ENCODE assay signal across 10 cellular contexts in genomic region chr7:125316451-125316850, GRCh38.
DNase-seq lines count a peak whose midpoint lies in the region; ATAC-seq, FAIRE-seq and TF ChIP-seq lines count a peak whose summit lies in the region.
"Had no signal": no experiment of that assay in that cellular context is flagged by ENCODE, and none has a peak within 500 bp of the region (broad histone marks: within the 10 kb centered on the region; RNA-seq: fewer than 3 reads in every experiment).

No MANE protein-coding gene starts in this region.

- BruUV-seq in endothelial cell of umbilical vein (replicated peaks; lab: Mats Ljungman, UMichigan): no TSS peak

- H4K20me1 ChIP-seq in endothelial cell of umbilical vein (replicated peaks; ENCODE audit: control insufficient read depth, extremely low read depth, insufficient read depth, low read length): no peaks in the 10 kb centered on the region

- H3K9me3 ChIP-seq in endothelial cell of umbilical vein (replicated peaks; ENCODE audit: control insufficient read depth, insufficient read depth, low read length) (no peaks in the 10 kb centered on the region), sigmoid colon (no peaks in the 10 kb centered on the region)
- no peaks in the 10 kb centered on the region for H3K9me3 ChIP-seq in CD4-positive, alpha-beta memory T cell (ENCODE audit: control insufficient read depth in 1 of 2, low read length in 2 of 2)

- H3K27ac ChIP-seq in endothelial cell of umbilical vein (ENCODE audit: insufficient read depth, low read depth, low read length) (no peak overlapping the region), sigmoid colon (no peak overlapping the region)
- no peak overlapping the region for H3K27ac ChIP-seq in CD4-positive, alpha-beta memory T cell (ENCODE audit: low read depth, low read length)

- DNase-seq in SHP77 (lab: John Stamatoyannopoulos, UW) (peak; percentile 21 to 42), SHP77 treated with DMSO at 0.1 percent for 48 hours (lab: John Stamatoyannopoulos, UW) (no peak), NCI-H460 (ENCODE audit: extremely low read depth, low read depth) (peak; percentile 12), endothelial cell of umbilical vein (ENCODE audit: low read depth, low spot score) (peak; percentile 21), sigmoid colon (no peak), NCI-H510A treated with DMSO at 0.1 percent for 48 hours (lab: John Stamatoyannopoulos, UW) (no peak)
- DNase-seq in stimulated activated naive B cell treated with anti-CD40 and anti-IgM and Interleukin-4, amounts not matched to agents 10 μg/mL and 1 μg/mL and 100 μg/mL, for 72 hours: no peak
- no peak for DNase-seq in CD4-positive, alpha-beta memory T cell
- DNase-seq: occipital lobe had no signal

- 38 to 73% methylated on average over 2 of the region's 2 CpGs for WGBS in sigmoid colon, 2 donors

- no peaks in the 10 kb centered on the region for H3K4me1 ChIP-seq in endothelial cell of umbilical vein (ENCODE audit: control insufficient read depth, extremely low read depth, insufficient read depth, low read length)
- H3K4me1 ChIP-seq in sigmoid colon: no peaks in the 10 kb centered on the region
- H3K4me1 ChIP-seq in CD4-positive, alpha-beta memory T cell (ENCODE audit: insufficient read depth, low read length): no peaks in the 10 kb centered on the region

- H3K36me3 ChIP-seq in endothelial cell of umbilical vein (ENCODE audit: control insufficient read depth in 2 of 2, extremely low read depth in 1 of 2, insufficient read depth in 2 of 2, low read length in 2 of 2) (no peaks in the 10 kb centered on the region), sigmoid colon (no peaks in the 10 kb centered on the region)
- no peaks in the 10 kb centered on the region for H3K36me3 ChIP-seq in CD4-positive, alpha-beta memory T cell (ENCODE audit: insufficient read depth, low read length)

- H3K4me3 ChIP-seq in endothelial cell of umbilical vein (replicated peaks in 1 of 3; ENCODE audit: insufficient read depth in 1 of 3, low read depth in 1 of 3, low read length in 3 of 3) (no peak overlapping the region), sigmoid colon (no peak overlapping the region)
- no peak overlapping the region for H3K4me3 ChIP-seq in CD4-positive, alpha-beta memory T cell (ENCODE audit: low read length in 2 of 2)

- no peak for TF ChIP-seq EP300 in sigmoid colon (IDR thresholded peaks at IDR 0.05)

- H3K79me2 ChIP-seq in endothelial cell of umbilical vein (ENCODE audit: control insufficient read depth, insufficient read depth, low read length): no peaks in the 10 kb centered on the region

- peak; percentile 33 to 71 for ATAC-seq in stimulated activated naive B cell treated with anti-CD40 and anti-IgM and Interleukin-4, amounts not matched to agents 10 μg/mL and 1 μg/mL and 100 μg/mL, for 72 hours (replicated peaks)

- intact Hi-C loops in endothelial cell of umbilical vein (cut with micrococcal nuclease) (loop anchor here (5.0 kb wide), 1 partner anchor 254 kb away; no protein-coding TSS in a partner anchor), sigmoid colon (cut with DNase I) (no loop called here)
- intact Hi-C loops in CD4-positive, alpha-beta memory T cell (cut with micrococcal nuclease): no loop called here

- no peak overlapping the region for H3K27ac Mint-ChIP-seq in stimulated activated naive B cell treated with anti-CD40 and anti-IgM and Interleukin-4, amounts not matched to agents 10 μg/mL and 1 μg/mL and 100 μg/mL, for 72 hours
- H3K27ac Mint-ChIP-seq in CD4-positive, alpha-beta memory T cell: no peak overlapping the region
- H3K27ac Mint-ChIP-seq: T-helper 1 cell treated with Interleukin-12 subunit alpha and Interleukin-12 subunit beta and Interleukin-4 antibody, amounts not matched to agents 30 μg/mL and 1 μg/mL, for 36 hours had no signal

- H3K36me3 Mint-ChIP-seq in stimulated activated naive B cell treated with anti-CD40 and anti-IgM and Interleukin-4, amounts not matched to agents 10 μg/mL and 1 μg/mL and 100 μg/mL, for 72 hours: no peaks in the 10 kb centered on the region
- H3K36me3 Mint-ChIP-seq in CD4-positive, alpha-beta memory T cell: no peaks in the 10 kb centered on the region

- H3K9me3 Mint-ChIP-seq in stimulated activated naive B cell treated with anti-CD40 and anti-IgM and Interleukin-4, amounts not matched to agents 10 μg/mL and 1 μg/mL and 100 μg/mL, for 72 hours: peaks cover 9 to 10% of the 10 kb centered on the region in 2 donors
- peaks cover 0 to 16% (median 6%) of the 10 kb centered on the region in 8 donors for H3K9me3 Mint-ChIP-seq in CD4-positive, alpha-beta memory T cell

- dilution Hi-C loops in endothelial cell of umbilical vein (cut with MboI; ENCODE audit: extremely low pct_ligation_motif_present, low sequenced_read_pairs): no loop called here

- peaks cover 0 to 6% of the 10 kb centered on the region in 2 donors for H3K4me1 Mint-ChIP-seq in stimulated activated naive B cell treated with anti-CD40 and anti-IgM and Interleukin-4, amounts not matched to agents 10 μg/mL and 1 μg/mL and 100 μg/mL, for 72 hours
- no peaks in the 10 kb centered on the region for H3K4me1 Mint-ChIP-seq in CD4-positive, alpha-beta memory T cell

- no peaks in the 10 kb centered on the region for H3K27me3 Mint-ChIP-seq in stimulated activated naive B cell treated with anti-CD40 and anti-IgM and Interleukin-4, amounts not matched to agents 10 μg/mL and 1 μg/mL and 100 μg/mL, for 72 hours
- H3K27me3 Mint-ChIP-seq in CD4-positive, alpha-beta memory T cell: peaks cover 0 to 1% of the 10 kb centered on the region in 2 donors

- no peaks in the 10 kb centered on the region for H3K9me1 ChIP-seq in endothelial cell of umbilical vein (replicated peaks; ENCODE audit: control insufficient read depth, extremely low read depth, insufficient read depth, low read length)

- TF ChIP-seq POLR2A in endothelial cell of umbilical vein (IDR thresholded peaks at IDR 0.05; ENCODE audit: low read depth, low read length) (no peak), sigmoid colon (IDR thresholded peaks at IDR 0.05) (no peak)

- H3K4me2 ChIP-seq in endothelial cell of umbilical vein (ENCODE audit: insufficient read depth, low read length): no peak overlapping the region

- POLR2A ChIA-PET in endothelial cell of umbilical vein (lab: Charles Lee): no interaction called here
- POLR2A ChIA-PET in CD4-positive, alpha-beta memory T cell (lab: Charles Lee; ENCODE audit: partially characterized antibody): no interaction called here

- no peak overlapping the region for H3K9ac ChIP-seq in endothelial cell of umbilical vein (replicated peaks; ENCODE audit: extremely low read depth, insufficient read depth, low read length)

- peak overlapping the region; percentile 11 for H2AFZ ChIP-seq in endothelial cell of umbilical vein (ENCODE audit: low read depth, low read length)

- FAIRE-seq in endothelial cell of umbilical vein (lab: Jason Lieb, UNC): peak; percentile 47

- peak in 1 of 2 donors; percentile 21 for TF ChIP-seq CTCF in endothelial cell of umbilical vein (IDR thresholded peaks at IDR 0.05; ENCODE audit: extremely low read depth in 1 of 2, insufficient read depth in 1 of 2, low read depth in 1 of 2, low read length in 2 of 2)
- no peak for TF ChIP-seq CTCF in sigmoid colon (IDR thresholded peaks at IDR 0.05)

- CTCF ChIA-PET in endothelial cell of umbilical vein (lab: Charles Lee): interaction anchor here (1.6 to 2.1 kb wide), 3 partner anchors 9 to 357 kb away, joined by 4 to 31 read pairs (median 4); no protein-coding TSS in a partner anchor
- CTCF ChIA-PET in CD4-positive, alpha-beta memory T cell (lab: Charles Lee; ENCODE audit: partially characterized antibody): interaction anchor here (1.0 kb wide), 1 partner anchor 16 kb away, joined by 3 read pairs; no protein-coding TSS in a partner anchor

- H3K27me3 ChIP-seq in endothelial cell of umbilical vein (ENCODE audit: control insufficient read depth in 2 of 2, insufficient read depth in 2 of 2, low read length in 2 of 2): no peaks in the 10 kb centered on the region
- no peaks in the 10 kb centered on the region for H3K27me3 ChIP-seq in sigmoid colon
- H3K27me3 ChIP-seq in CD4-positive, alpha-beta memory T cell (ENCODE audit: insufficient read depth, low read length): no peaks in the 10 kb centered on the region

- no peak overlapping the region for H3K4me3 Mint-ChIP-seq in stimulated activated naive B cell treated with anti-CD40 and anti-IgM and Interleukin-4, amounts not matched to agents 10 μg/mL and 1 μg/mL and 100 μg/mL, for 72 hours
- H3K4me3 Mint-ChIP-seq in CD4-positive, alpha-beta memory T cell: no peak overlapping the region
- H3K4me3 Mint-ChIP-seq: T-helper 1 cell treated with Interleukin-12 subunit alpha and Interleukin-12 subunit beta and Interleukin-4 antibody, amounts not matched to agents 30 μg/mL and 1 μg/mL, for 36 hours had no signal

TF ChIP-seq in endothelial cell of umbilical vein, 7 proteins besides CTCF, POLR2A, EP300 and RAD21:
- TF ChIP-seq MYC (IDR thresholded peaks at IDR 0.05; ENCODE audit: low read depth, low read length) (no peak), FOS (IDR thresholded peaks at IDR 0.05; ENCODE audit: borderline replicate concordance, insufficient read depth, low read length) (no peak), POLR2AphosphoS5 (IDR thresholded peaks at IDR 0.05; ENCODE audit: insufficient read depth, low read depth, low read length) (no peak)
TF ChIP-seq in endothelial cell of umbilical vein: peak in this region for 0.

Comparison
In these comparisons a context has a peak if more than half of its experiments do, and no peak if none do; other contexts are left out.
1. DNase-seq: peak in SHP77 (2 of 2), NCI-H460 (single experiment) and endothelial cell of umbilical vein (single experiment); none in SHP77 treated with DMSO at 0.1 percent for 48 hours (single experiment), stimulated activated naive B cell treated with anti-CD40 and anti-IgM and Interleukin-4, amounts not matched to agents 10 μg/mL and 1 μg/mL and 100 μg/mL, for 72 hours (single experiment), sigmoid colon (single experiment), NCI-H510A treated with DMSO at 0.1 percent for 48 hours (single experiment) and CD4-positive, alpha-beta memory T cell (0 of 5).